In genomic region chr12:24931666-24932405, GRCh38 we compare ENCODE assay signal across 11 cellular contexts. TPM values are rescaled to one million over a fixed set of nuclear protein-coding genes. Genes with fewer than 3 reads are reported as not detected.
A peak's percentile ranks its signal among the peaks of the same experiment; 100 is the strongest.
DNase-seq lines count a peak whose midpoint lies in the region; ATAC-seq and TF ChIP-seq lines count a peak whose summit lies in the region.
"Had no signal": no experiment of that assay in that cellular context is flagged by ENCODE, and none has a peak within 500 bp of the region (broad histone marks: within the 10 kb centered on the region; RNA-seq: fewer than 3 reads in every experiment).

No MANE protein-coding gene starts in this region.

- peaks cover 5% of the 10 kb centered on the region for H3K4me1 ChIP-seq in foreskin keratinocyte

- POLR2A ChIA-PET in CD4-positive, alpha-beta T cell (lab: Charles Lee): no interaction called here

- peaks cover 10% of the 10 kb centered on the region for H3K4me1 Mint-ChIP-seq in CD4-positive, alpha-beta T cell (ENCODE audit: low read depth)
- H3K4me1 Mint-ChIP-seq: central memory CD8-positive, alpha-beta T cell had no signal

- peaks cover 8% of the 10 kb centered on the region for H3K27me3 Mint-ChIP-seq in CD4-positive, alpha-beta T cell

- peak; percentile 62 for DNase-seq in HT1080 (ENCODE audit: low read depth)
- DNase-seq in foreskin keratinocyte: peak in 1 of 2 donors; percentile 37
- no peak for DNase-seq in islet precursor cell
- DNase-seq in CD4-positive, alpha-beta T cell: no peak
- DNase-seq in glomerular visceral epithelial cell (ENCODE audit: extremely low spot score): no peak
- DNase-seq in stimulated activated CD4-positive, alpha-beta T cell treated with anti-CD3 and anti-CD28 coated beads, Interleukin-15, amount 100 ng/mL, for 24 hours: no peak

- CTCF ChIA-PET in CD4-positive, alpha-beta T cell (lab: Charles Lee): no interaction called here

- H3K27me3 ChIP-seq in foreskin keratinocyte: no peaks in the 10 kb centered on the region
- peaks cover 4% of the 10 kb centered on the region for H3K27me3 ChIP-seq in CD4-positive, alpha-beta T cell (ENCODE audit: control insufficient read depth, insufficient read depth, low read length)
- H3K27me3 ChIP-seq: neutrophil had no signal

- no peak overlapping the region for H3K27ac Mint-ChIP-seq in CD4-positive, alpha-beta T cell
- H3K27ac Mint-ChIP-seq: T-helper 1 cell treated with Interleukin-12 subunit alpha and Interleukin-12 subunit beta and Interleukin-4 antibody, amounts not matched to agents 30 μg/mL and 1 μg/mL, for 36 hours had no signal

- ATAC-seq in GM18498 (IDR thresholded peaks at IDR 0.05; ENCODE audit: unreplicated experiment) (peak; percentile 95), GM21723 (IDR thresholded peaks at IDR 0.05; ENCODE audit: unreplicated experiment) (peak; percentile 94), foreskin keratinocyte (peak; percentile 67)
- ATAC-seq in CD4-positive, alpha-beta T cell (ENCODE audit: poor library complexity): no peak

- intact Hi-C loops in CD4-positive, alpha-beta T cell (cut with DNase I, micrococcal nuclease): no loop called here

- H3K4me3 Mint-ChIP-seq in CD4-positive, alpha-beta T cell: no peak overlapping the region
- H3K4me3 Mint-ChIP-seq: central memory CD8-positive, alpha-beta T cell; T-helper 1 cell treated with Interleukin-12 subunit alpha and Interleukin-12 subunit beta and Interleukin-4 antibody, amounts not matched to agents 30 μg/mL and 1 μg/mL, for 36 hours had no signal

- H3K36me3 Mint-ChIP-seq in CD4-positive, alpha-beta T cell (ENCODE audit: low read depth): no peaks in the 10 kb centered on the region

- no peak overlapping the region for H3K27ac ChIP-seq in foreskin keratinocyte
- no peak overlapping the region for H3K27ac ChIP-seq in CD4-positive, alpha-beta T cell (ENCODE audit: low read depth, low read length)
- H3K27ac ChIP-seq: neutrophil had no signal

- no peak for TF ChIP-seq CTCF in foreskin keratinocyte (conservative IDR thresholded peaks at IDR 0.05)
- no peak for TF ChIP-seq CTCF in CD4-positive, alpha-beta T cell (IDR thresholded peaks at IDR 0.05)

- no peaks in the 10 kb centered on the region for H3K9me3 ChIP-seq in CD4-positive, alpha-beta T cell (ENCODE audit: control insufficient read depth, low read length)
- H3K9me3 ChIP-seq: neutrophil had no signal

- no peaks in the 10 kb centered on the region for H3K9me3 Mint-ChIP-seq in CD4-positive, alpha-beta T cell
- H3K9me3 Mint-ChIP-seq: central memory CD8-positive, alpha-beta T cell; T-helper 1 cell treated with Interleukin-12 subunit alpha and Interleukin-12 subunit beta and Interleukin-4 antibody, amounts not matched to agents 30 μg/mL and 1 μg/mL, for 36 hours had no signal

RNA-seq across cellular contexts. Expression of gene BCAT1, which starts 17.1 kb away (rescaled TPM):
- 90.0 and 106 TPM in 2 replicates for total RNA-seq in HT1080 (2014; rRNA removed; shearing (Covaris generic))
- polyA plus RNA-seq in HT1080 (2015; cell fraction: cytosol; rRNA removed): 54.7 and 88.2 TPM in 2 replicates
- 77.2 and 84.2 TPM in 2 replicates for polyA plus RNA-seq in HT1080 (2015; cell fraction: nucleus; rRNA removed)
- 44.6 and 65.0 TPM in 2 replicates for total RNA-seq in foreskin keratinocyte
- polyA plus RNA-seq in foreskin keratinocyte: 8.3 and 11.3 TPM in 2 replicates
- under 1 TPM; 0.34 to 0.91 TPM for total RNA-seq in CD4-positive, alpha-beta T cell

Comparison
In these comparisons a context has a peak if more than half of its experiments do, and no peak if none do; other contexts are left out.
1. RNA of gene BCAT1, which starts 17.1 kb away (total RNA-seq): 90.0 to 106 TPM in HT1080 and 44.6 to 65.0 TPM in foreskin keratinocyte; 0.34 to 0.91 TPM in CD4-positive, alpha-beta T cell; every median in the first group is over 10 times any median in the second.